ENCODE assay signal across 23 cellular contexts in the genomic region with DNA sequence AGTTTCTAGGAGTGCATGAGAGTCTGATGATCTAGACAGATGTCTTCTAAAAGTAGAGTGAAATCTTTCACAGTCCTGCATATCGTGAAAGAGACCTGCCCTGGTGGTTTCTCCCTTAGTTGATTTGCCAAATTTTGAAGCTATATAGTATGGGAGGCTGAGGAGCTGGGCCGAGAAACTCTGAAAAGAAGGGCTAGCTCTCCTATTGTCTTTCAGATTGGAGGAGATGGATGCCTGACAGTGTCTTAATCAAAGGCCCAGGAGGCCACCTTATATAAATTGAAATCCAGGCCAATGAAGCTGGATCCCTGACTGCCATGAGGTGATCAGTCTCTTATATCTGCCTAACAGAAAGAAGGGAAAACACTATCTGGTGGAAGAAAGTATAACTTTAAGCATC. TPM values are rescaled to one million over a fixed set of nuclear protein-coding genes. Genes with fewer than 3 reads are reported as not detected.
"Had no signal": no experiment of that assay in that cellular context is flagged by ENCODE, and none has a peak within 500 bp of the region (broad histone marks: within the 10 kb centered on the region; RNA-seq: fewer than 3 reads in every experiment).

No MANE protein-coding gene starts in this region.

- H3K4me3 Mint-ChIP-seq: T-cell had no signal

- DNase-seq: Karpas-422, KG1, MG63, NCI-H1092 treated with DMSO at 0.1 percent for 48 hours, NCI-H1436, NCI-H187, NCI-H2029, NCI-H2081 treated with DMSO at 0.1 percent for 48 hours, NCI-H2171, NCI-H226, NCI-H446, NCI-H510A, NCI-H524 treated with DMSO at 0.1 percent for 48 hours, NCI-H69, NCI-H774, SHP77, SK-N-SH, SW 1271, T-cell had no signal

- ATAC-seq: Panc1, T-cell had no signal

- H3K27ac ChIP-seq: RWPE1 had no signal

- H3K27me3 ChIP-seq: MG63 had no signal

- H3K9me3 ChIP-seq: SK-N-SH had no signal

- H3K4me3 ChIP-seq: MG63 had no signal

- H3K27me3 Mint-ChIP-seq: T-cell had no signal

- H3K36me3 ChIP-seq: MG63 had no signal

RNA-seq across cellular contexts. Expression of a gene that starts 18.4 kb away (rescaled TPM):
- total RNA-seq: HT-29, SK-MEL-5 had no signal
- polyA plus RNA-seq: SK-N-SH had no signal

RNA-seq across cellular contexts. Expression of a gene that starts 49.1 kb away (rescaled TPM):
- total RNA-seq: HT-29, SK-MEL-5 had no signal
- polyA plus RNA-seq: SK-N-SH had no signal
